ENCODE assay signal across 25 cellular contexts in the genomic region with DNA sequence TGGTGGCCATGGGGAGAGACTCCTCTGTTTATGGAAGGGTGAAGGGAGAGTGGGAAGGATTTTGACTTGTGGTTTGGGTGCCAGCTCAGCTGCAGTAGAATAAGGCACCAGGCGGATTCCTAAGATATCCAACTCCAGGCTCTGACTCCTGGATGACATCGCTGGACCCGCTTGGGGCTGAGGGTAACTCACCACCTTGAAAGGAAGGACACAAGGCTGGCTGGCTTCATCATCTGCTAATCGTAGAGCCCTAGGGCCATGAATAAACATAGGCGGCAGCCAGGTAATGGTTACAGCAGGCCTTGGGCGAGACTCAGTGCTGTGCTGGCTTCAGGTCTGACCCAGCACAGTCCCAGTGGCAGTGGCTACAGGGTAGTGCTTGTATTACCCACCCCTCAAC. TPM values are rescaled to one million over a fixed set of nuclear protein-coding genes. Genes with fewer than 3 reads are reported as not detected.
DNase-seq lines count a peak whose midpoint lies in the region; ATAC-seq, FAIRE-seq and TF ChIP-seq lines count a peak whose summit lies in the region.
"Had no signal": no experiment of that assay in that cellular context is flagged by ENCODE, and none has a peak within 500 bp of the region (broad histone marks: within the 10 kb centered on the region; RNA-seq: fewer than 3 reads in every experiment).

No MANE protein-coding gene starts in this region.

- peak overlapping the region; percentile 75 for H3K9ac ChIP-seq in smooth muscle cell (ENCODE audit: low read depth)

- no peak for FAIRE-seq in A549 (lab: Jason Lieb, UNC)
- FAIRE-seq: GM18507 had no signal

- H2AFZ ChIP-seq in smooth muscle cell (ENCODE audit: low read depth) = no peak overlapping the region
- H2AFZ ChIP-seq: GM23338 had no signal

- no peaks in the 10 kb centered on the region for H3K79me2 ChIP-seq in smooth muscle cell (ENCODE audit: low read depth)

- no peaks in the 10 kb centered on the region for H4K20me1 ChIP-seq in smooth muscle cell (ENCODE audit: low read depth)

- peak overlapping the region; percentile 31; the same call in 2 of the 3 replicates for H3K4me2 ChIP-seq in A549
- no peak overlapping the region for H3K4me2 ChIP-seq in smooth muscle cell
- H3K4me2 ChIP-seq: GM23338 had no signal

- H3K9me3 ChIP-seq in A549 (no peaks in the 10 kb centered on the region), smooth muscle cell (replicated peaks; ENCODE audit: low read depth) (no peaks in the 10 kb centered on the region), ascending aorta (no peaks in the 10 kb centered on the region)
- H3K9me3 ChIP-seq: BE2C, SJCRH30 had no signal

- no peaks in the 10 kb centered on the region for H3F3A ChIP-seq in smooth muscle cell (ENCODE audit: low read depth)

- CTCF ChIA-PET in A549 (lab: Yijun Ruan, JAX) = interaction anchor here (0.5 to 4.9 kb wide), 17 partner anchors 11 to 405 kb away, joined by 3 to 45 read pairs (median 4); partner anchors contain the start of genes LIPK, LIPM and RNLS

- H3K4me3 ChIP-seq in A549 = no peak overlapping the region
- no peak overlapping the region for H3K4me3 ChIP-seq in smooth muscle cell
- H3K4me3 ChIP-seq in ascending aorta = no peak overlapping the region
- H3K4me3 ChIP-seq: GM23338, SJCRH30 had no signal

- TF ChIP-seq EP300 in A549 (IDR thresholded peaks at IDR 0.05) = no peak

- H3K4me1 ChIP-seq in A549 = peaks cover 23% of the 10 kb centered on the region
- H3K4me1 ChIP-seq in smooth muscle cell (ENCODE audit: low read depth) = no peaks in the 10 kb centered on the region
- H3K4me1 ChIP-seq in ascending aorta = no peaks in the 10 kb centered on the region
- H3K4me1 ChIP-seq: BE2C, SJCRH30 had no signal

- H3K27ac ChIP-seq in A549 (peak overlapping the region; percentile 73), epithelial cell of prostate (peak overlapping the region; percentile 51), smooth muscle cell (ENCODE audit: low read depth) (peak overlapping the region; percentile 91), ascending aorta (no peak overlapping the region)
- H3K27ac ChIP-seq: 22Rv1, SJCRH30 had no signal

- H3K36me3 ChIP-seq in smooth muscle cell (ENCODE audit: low read depth) (no peaks in the 10 kb centered on the region), ascending aorta (no peaks in the 10 kb centered on the region)
- H3K36me3 ChIP-seq: BE2C, SJCRH30 had no signal

- 72% methylated on average over 6 of the region's 6 CpGs for WGBS in A549 (ENCODE audit: missing lambda C conversion rate)
- WGBS in smooth muscle cell (ENCODE audit: low lambda C conversion rate) = 74% methylated on average over 6 of the region's 6 CpGs

- intact Hi-C loops in ascending aorta (cut with DNase I) = no loop called here

- no peak for TF ChIP-seq POLR2A in A549 (IDR thresholded peaks at IDR 0.05; ENCODE audit: low read length)
- no peak for TF ChIP-seq POLR2A in erythroblast (IDR thresholded peaks at IDR 0.05; ENCODE audit: low read length)

- no peak for TF ChIP-seq RAD21 in A549 (conservative IDR thresholded peaks at IDR 0.05 in 1 of 2, IDR thresholded peaks at IDR 0.05 in 1 of 2)

- DNase-seq in A549 (ENCODE audit: low read depth in 1 of 2, low spot score in 1 of 2) (peak in 1 of 2 experiments; percentile 24), M059J (ENCODE audit: low read depth) (peak; percentile 48), epithelial cell of prostate (ENCODE audit: low read depth, low spot score) (no peak), smooth muscle cell (lab: John Stamatoyannopoulos, UW; ENCODE audit: unreplicated experiment) (no peak), erythroblast (lab: John Stamatoyannopoulos, UW) (no peak), EL (no peak), ascending aorta (ENCODE audit: low spot score in 2 of 2) (no peak)
- DNase-seq: ACHN; BE2C; CD8-positive, alpha-beta memory T cell; DMS 273 treated with DMSO at 0.1 percent for 48 hours; DMS79; HCEC 1CT; KG1; MM.1S; NCI-H2029; NCI-H446; NCI-H524 treated with DMSO at 0.1 percent for 48 hours; NCI-H774; SJCRH30 had no signal

- TF ChIP-seq CTCF in A549 (IDR thresholded peaks at IDR 0.05) (no peak; the same call in 2 of the 3 replicates), smooth muscle cell (IDR thresholded peaks at IDR 0.05; ENCODE audit: borderline replicate concordance, insufficient read depth, poor library complexity, severe bottlenecking) (no peak), ascending aorta (IDR thresholded peaks at IDR 0.05) (no peak)

- POLR2A ChIA-PET in A549 (lab: Yijun Ruan, JAX) = no interaction called here

- ATAC-seq in A549 = peak; percentile 9 to 50; a peak in 3 of 6 replicates
- ATAC-seq: GM23338, Right ventricle myocardium inferior had no signal

- H3K27me3 ChIP-seq in smooth muscle cell (ENCODE audit: low read depth) (no peaks in the 10 kb centered on the region), ascending aorta (no peaks in the 10 kb centered on the region)
- H3K27me3 ChIP-seq: BE2C, SJCRH30 had no signal

TF ChIP-seq in A549, 52 proteins besides CTCF, POLR2A, EP300 and RAD21:
- no peak for TF ChIP-seq REST (IDR thresholded peaks at IDR 0.05)

RNA-seq across cellular contexts. Expression of gene LIPK, which starts 16.7 kb away (rescaled TPM):
- polyA plus RNA-seq in A549 (2011; rRNA removed) (0.05 TPM in 1 of 2 replicates, not detected in the other), A549 (2017; fragmentation: RNase III; extraction: RNeasy Plus Mini Kit Qiagen cat#74134 plus additional on column Dnase treatment) (not detected in 3 replicates), smooth muscle cell (0.52 TPM in 1 of 2 replicates, not detected in the other)
- not detected in 2 replicates for polyA plus RNA-seq in A549 (2012; cell fraction: cytosol; rRNA removed)
- polyA plus RNA-seq in A549 (2012; cell fraction: nucleus; rRNA removed) = not detected in 2 replicates
- polyA minus RNA-seq in A549 (2011; rRNA and poly(A)+ RNA removed) = not detected in 2 replicates
- total RNA-seq in M059J (2014; rRNA removed; shearing (Covaris generic)) = not detected in 2 replicates
- total RNA-seq in smooth muscle cell (0.18 and 0.36 TPM in 2 replicates), ascending aorta (not detected)
- total RNA-seq: CD8-positive, alpha-beta memory T cell; GM23338; Right ventricle myocardium inferior; SJCRH30 had no signal
- polyA plus RNA-seq: CD14-positive monocyte; CD8-positive, alpha-beta memory T cell; GM23338 had no signal

RNA-seq across cellular contexts. Expression of gene LIPF, which starts 25.1 kb away (rescaled TPM):
- polyA plus RNA-seq in A549 (2011; rRNA removed) = not detected in 2 replicates
- not detected in 2 replicates for polyA plus RNA-seq in A549 (2012; cell fraction: cytosol; rRNA removed)
- polyA plus RNA-seq in A549 (2012; cell fraction: nucleus; rRNA removed) = not detected in 2 replicates
- polyA plus RNA-seq in A549 (2017; fragmentation: RNase III; extraction: RNeasy Plus Mini Kit Qiagen cat#74134 plus additional on column Dnase treatment) = not detected in 3 replicates
- polyA minus RNA-seq in A549 (2011; rRNA and poly(A)+ RNA removed) = not detected in 2 replicates
- total RNA-seq in M059J (2014; rRNA removed; shearing (Covaris generic)) = not detected in 2 replicates
- total RNA-seq in smooth muscle cell = not detected in 2 replicates
- polyA plus RNA-seq in smooth muscle cell = not detected in 2 replicates
- total RNA-seq in ascending aorta = 7.1 TPM
- total RNA-seq: CD8-positive, alpha-beta memory T cell; GM23338; Right ventricle myocardium inferior; SJCRH30 had no signal
- polyA plus RNA-seq: CD14-positive monocyte; CD8-positive, alpha-beta memory T cell; GM23338 had no signal

Comparison
In these comparisons a context has a peak if more than half of its experiments do, and no peak if none do; other contexts are left out.
1. H3K27ac ChIP-seq: peak in A549 (2 of 2), epithelial cell of prostate (single experiment) and smooth muscle cell (single experiment); none in ascending aorta (0 of 2).